1 cellular context compared by ENCODE assay signal in the genomic region with DNA sequence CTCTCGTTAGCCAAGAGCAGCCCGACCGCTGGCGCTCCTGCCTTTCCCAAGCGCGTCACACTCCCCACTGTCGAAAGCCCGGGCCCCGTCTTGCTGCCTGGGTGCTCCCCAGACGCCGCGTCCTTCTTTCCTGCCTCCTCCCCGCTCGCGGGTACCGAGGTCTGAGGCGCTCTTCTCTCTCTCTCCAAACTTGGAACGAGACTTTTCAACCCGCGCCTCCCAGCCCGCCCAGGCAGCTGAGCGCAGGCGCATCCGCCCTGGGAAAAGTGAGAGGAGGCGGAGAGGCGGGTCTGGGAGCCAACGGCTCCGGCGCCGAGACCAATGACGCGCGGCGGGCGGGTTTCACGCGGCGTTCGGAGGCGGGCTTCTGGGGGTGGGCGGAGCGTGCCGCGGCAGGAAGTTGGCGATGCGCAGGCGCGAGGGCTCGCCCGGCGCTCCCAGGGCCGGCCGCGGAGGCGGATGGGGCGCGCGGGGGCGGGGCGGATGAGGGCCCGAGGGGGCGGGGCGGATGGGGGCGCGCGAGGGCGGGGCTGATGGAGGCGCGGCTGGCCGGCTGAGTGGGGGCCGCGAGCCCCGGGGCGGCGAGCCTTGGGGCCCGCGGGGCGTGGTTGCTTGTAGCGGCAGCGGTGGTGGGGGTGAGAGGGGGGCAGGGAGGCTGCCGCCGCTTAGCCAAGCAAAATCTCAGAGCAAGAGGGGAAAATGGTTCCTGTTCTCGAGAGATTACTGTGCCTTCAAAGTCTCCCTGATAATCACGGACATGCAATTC.
TF ChIP-seq lines count a peak whose summit lies in the region.

A gene (minus strand): TSS at position 268 of the 766 bp plus-strand sequence. CDS start 309 bp downstream, outside the sequence.

TF ChIP-seq in K562, 482 proteins besides CTCF, POLR2A, EP300 and RAD21 (continued from another document):
- TF ChIP-seq, protein P1, sequence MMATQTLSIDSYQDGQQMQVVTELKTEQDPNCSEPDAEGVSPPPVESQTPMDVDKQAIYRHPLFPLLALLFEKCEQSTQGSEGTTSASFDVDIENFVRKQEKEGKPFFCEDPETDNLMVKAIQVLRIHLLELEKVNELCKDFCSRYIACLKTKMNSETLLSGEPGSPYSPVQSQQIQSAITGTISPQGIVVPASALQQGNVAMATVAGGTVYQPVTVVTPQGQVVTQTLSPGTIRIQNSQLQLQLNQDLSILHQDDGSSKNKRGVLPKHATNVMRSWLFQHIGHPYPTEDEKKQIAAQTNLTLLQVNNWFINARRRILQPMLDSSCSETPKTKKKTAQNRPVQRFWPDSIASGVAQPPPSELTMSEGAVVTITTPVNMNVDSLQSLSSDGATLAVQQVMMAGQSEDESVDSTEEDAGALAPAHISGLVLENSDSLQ (IDR thresholded peaks at IDR 0.05): peak; percentile 64
- 0 out of 4 replicates have a peak, but pooled peaks of 1 of the 2 experiments have one; percentile 25 for TF ChIP-seq RCOR1 (IDR thresholded peaks at IDR 0.05; ENCODE audit: borderline replicate concordance in 1 of 2, low read depth in 2 of 2, low read length in 2 of 2)
- TF ChIP-seq ZNF354B (CRISPR knock-in tag; IDR thresholded peaks at IDR 0.05): no peak
- TF ChIP-seq ATF7 (IDR thresholded peaks at IDR 0.05): peak; percentile 72
- TF ChIP-seq E2F3 (CRISPR knock-in tag; IDR thresholded peaks at IDR 0.05): peak; percentile 17; the same call in 1 of the 2 replicates
